Comparison of ENCODE assay signal across 1 cellular context in genomic region chr16:30649725-30650368, GRCh38.
TF ChIP-seq lines count a peak whose summit lies in the region.

No MANE protein-coding gene starts in this region.

TF ChIP-seq in K562, 482 proteins besides CTCF, POLR2A, EP300 and RAD21 (continued from another document and continues in another):
- TF ChIP-seq MCM7 (IDR thresholded peaks at IDR 0.05) = no peak
- TF ChIP-seq ZNF764 (CRISPR knock-in tag; IDR thresholded peaks at IDR 0.05; ENCODE audit: low read depth) = no peak
- TF ChIP-seq BRF1 (IDR thresholded peaks at IDR 0.05; ENCODE audit: borderline replicate concordance, extremely low read depth, insufficient read length) = no peak
- TF ChIP-seq BRD4 (IDR thresholded peaks at IDR 0.05) = peak; percentile 95
- no peak for TF ChIP-seq NFIX (CRISPR knock-in tag; IDR thresholded peaks at IDR 0.05; ENCODE audit: low read depth)
- TF ChIP-seq, protein P1, sequence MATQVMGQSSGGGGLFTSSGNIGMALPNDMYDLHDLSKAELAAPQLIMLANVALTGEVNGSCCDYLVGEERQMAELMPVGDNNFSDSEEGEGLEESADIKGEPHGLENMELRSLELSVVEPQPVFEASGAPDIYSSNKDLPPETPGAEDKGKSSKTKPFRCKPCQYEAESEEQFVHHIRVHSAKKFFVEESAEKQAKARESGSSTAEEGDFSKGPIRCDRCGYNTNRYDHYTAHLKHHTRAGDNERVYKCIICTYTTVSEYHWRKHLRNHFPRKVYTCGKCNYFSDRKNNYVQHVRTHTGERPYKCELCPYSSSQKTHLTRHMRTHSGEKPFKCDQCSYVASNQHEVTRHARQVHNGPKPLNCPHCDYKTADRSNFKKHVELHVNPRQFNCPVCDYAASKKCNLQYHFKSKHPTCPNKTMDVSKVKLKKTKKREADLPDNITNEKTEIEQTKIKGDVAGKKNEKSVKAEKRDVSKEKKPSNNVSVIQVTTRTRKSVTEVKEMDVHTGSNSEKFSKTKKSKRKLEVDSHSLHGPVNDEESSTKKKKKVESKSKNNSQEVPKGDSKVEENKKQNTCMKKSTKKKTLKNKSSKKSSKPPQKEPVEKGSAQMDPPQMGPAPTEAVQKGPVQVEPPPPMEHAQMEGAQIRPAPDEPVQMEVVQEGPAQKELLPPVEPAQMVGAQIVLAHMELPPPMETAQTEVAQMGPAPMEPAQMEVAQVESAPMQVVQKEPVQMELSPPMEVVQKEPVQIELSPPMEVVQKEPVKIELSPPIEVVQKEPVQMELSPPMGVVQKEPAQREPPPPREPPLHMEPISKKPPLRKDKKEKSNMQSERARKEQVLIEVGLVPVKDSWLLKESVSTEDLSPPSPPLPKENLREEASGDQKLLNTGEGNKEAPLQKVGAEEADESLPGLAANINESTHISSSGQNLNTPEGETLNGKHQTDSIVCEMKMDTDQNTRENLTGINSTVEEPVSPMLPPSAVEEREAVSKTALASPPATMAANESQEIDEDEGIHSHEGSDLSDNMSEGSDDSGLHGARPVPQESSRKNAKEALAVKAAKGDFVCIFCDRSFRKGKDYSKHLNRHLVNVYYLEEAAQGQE (CRISPR knock-in tag; IDR thresholded peaks at IDR 0.05; ENCODE audit: low read depth) = no peak
- TF ChIP-seq YBX1 (IDR thresholded peaks at IDR 0.05) = no peak
- TF ChIP-seq, protein P2, sequence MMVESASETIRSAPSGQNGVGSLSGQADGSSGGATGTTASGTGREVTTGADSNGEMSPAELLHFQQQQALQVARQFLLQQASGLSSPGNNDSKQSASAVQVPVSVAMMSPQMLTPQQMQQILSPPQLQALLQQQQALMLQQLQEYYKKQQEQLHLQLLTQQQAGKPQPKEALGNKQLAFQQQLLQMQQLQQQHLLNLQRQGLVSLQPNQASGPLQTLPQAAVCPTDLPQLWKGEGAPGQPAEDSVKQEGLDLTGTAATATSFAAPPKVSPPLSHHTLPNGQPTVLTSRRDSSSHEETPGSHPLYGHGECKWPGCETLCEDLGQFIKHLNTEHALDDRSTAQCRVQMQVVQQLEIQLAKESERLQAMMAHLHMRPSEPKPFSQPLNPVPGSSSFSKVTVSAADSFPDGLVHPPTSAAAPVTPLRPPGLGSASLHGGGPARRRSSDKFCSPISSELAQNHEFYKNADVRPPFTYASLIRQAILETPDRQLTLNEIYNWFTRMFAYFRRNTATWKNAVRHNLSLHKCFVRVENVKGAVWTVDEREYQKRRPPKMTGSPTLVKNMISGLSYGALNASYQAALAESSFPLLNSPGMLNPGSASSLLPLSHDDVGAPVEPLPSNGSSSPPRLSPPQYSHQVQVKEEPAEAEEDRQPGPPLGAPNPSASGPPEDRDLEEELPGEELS (CRISPR knock-in tag; IDR thresholded peaks at IDR 0.05; ENCODE audit: borderline replicate concordance) = no peak
- no peak for TF ChIP-seq RUNX1 (IDR thresholded peaks at IDR 0.05; ENCODE audit: low read depth)
- TF ChIP-seq THRAP3 (IDR thresholded peaks at IDR 0.05; ENCODE audit: borderline replicate concordance) = peak; percentile 100
- no peak for TF ChIP-seq KLF6 (CRISPR knock-in tag; IDR thresholded peaks at IDR 0.05; ENCODE audit: borderline replicate concordance)
- TF ChIP-seq HLTF (IDR thresholded peaks at IDR 0.05) = no peak
- TF ChIP-seq TEAD2 (tag; IDR thresholded peaks at IDR 0.05) = no peak
- TF ChIP-seq, protein P3, sequence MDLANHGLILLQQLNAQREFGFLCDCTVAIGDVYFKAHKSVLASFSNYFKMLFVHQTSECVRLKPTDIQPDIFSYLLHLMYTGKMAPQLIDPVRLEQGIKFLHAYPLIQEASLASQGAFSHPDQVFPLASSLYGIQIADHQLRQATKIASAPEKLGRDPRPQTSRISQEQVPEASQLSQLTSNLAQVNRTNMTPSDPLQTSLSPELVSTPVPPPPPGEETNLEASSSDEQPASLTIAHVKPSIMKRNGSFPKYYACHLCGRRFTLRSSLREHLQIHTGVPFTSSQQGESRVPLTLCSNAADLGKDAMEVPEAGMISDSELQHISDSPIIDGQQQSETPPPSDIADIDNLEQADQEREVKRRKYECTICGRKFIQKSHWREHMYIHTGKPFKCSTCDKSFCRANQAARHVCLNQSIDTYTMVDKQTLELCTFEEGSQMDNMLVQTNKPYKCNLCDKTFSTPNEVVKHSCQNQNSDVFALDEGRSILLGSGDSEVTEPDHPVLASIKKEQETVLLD (IDR thresholded peaks at IDR 0.05) = no peak
- TF ChIP-seq CXXC5 (CRISPR knock-in tag; IDR thresholded peaks at IDR 0.05) = no peak
- TF ChIP-seq DMBX1 (CRISPR knock-in tag; IDR thresholded peaks at IDR 0.05; ENCODE audit: borderline replicate concordance) = no peak
- TF ChIP-seq, protein P4, sequence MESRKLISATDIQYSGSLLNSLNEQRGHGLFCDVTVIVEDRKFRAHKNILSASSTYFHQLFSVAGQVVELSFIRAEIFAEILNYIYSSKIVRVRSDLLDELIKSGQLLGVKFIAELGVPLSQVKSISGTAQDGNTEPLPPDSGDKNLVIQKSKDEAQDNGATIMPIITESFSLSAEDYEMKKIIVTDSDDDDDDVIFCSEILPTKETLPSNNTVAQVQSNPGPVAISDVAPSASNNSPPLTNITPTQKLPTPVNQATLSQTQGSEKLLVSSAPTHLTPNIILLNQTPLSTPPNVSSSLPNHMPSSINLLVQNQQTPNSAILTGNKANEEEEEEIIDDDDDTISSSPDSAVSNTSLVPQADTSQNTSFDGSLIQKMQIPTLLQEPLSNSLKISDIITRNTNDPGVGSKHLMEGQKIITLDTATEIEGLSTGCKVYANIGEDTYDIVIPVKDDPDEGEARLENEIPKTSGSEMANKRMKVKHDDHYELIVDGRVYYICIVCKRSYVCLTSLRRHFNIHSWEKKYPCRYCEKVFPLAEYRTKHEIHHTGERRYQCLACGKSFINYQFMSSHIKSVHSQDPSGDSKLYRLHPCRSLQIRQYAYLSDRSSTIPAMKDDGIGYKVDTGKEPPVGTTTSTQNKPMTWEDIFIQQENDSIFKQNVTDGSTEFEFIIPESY (CRISPR knock-in tag; IDR thresholded peaks at IDR 0.05) = peak; percentile 95
- TF ChIP-seq MCM3 (IDR thresholded peaks at IDR 0.05) = no peak
- TF ChIP-seq TCF7L2 (IDR thresholded peaks at IDR 0.05; ENCODE audit: low read depth, low read length) = no peak
- TF ChIP-seq, protein P5, sequence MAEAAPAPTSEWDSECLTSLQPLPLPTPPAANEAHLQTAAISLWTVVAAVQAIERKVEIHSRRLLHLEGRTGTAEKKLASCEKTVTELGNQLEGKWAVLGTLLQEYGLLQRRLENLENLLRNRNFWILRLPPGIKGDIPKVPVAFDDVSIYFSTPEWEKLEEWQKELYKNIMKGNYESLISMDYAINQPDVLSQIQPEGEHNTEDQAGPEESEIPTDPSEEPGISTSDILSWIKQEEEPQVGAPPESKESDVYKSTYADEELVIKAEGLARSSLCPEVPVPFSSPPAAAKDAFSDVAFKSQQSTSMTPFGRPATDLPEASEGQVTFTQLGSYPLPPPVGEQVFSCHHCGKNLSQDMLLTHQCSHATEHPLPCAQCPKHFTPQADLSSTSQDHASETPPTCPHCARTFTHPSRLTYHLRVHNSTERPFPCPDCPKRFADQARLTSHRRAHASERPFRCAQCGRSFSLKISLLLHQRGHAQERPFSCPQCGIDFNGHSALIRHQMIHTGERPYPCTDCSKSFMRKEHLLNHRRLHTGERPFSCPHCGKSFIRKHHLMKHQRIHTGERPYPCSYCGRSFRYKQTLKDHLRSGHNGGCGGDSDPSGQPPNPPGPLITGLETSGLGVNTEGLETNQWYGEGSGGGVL (CRISPR knock-in tag; IDR thresholded peaks at IDR 0.05) = no peak
- no peak for TF ChIP-seq CBFA2T2 (conservative IDR thresholded peaks at IDR 0.05)
- no peak for TF ChIP-seq TARDBP (IDR thresholded peaks at IDR 0.05)
- no peak for TF ChIP-seq ZBTB12 (CRISPR knock-in tag; IDR thresholded peaks at IDR 0.05)
- 0 out of 2 replicates have a peak, but pooled peaks have one; percentile 40 for TF ChIP-seq ZBTB17 (CRISPR knock-in tag; IDR thresholded peaks at IDR 0.05)
- TF ChIP-seq TRIM25 (IDR thresholded peaks at IDR 0.05; ENCODE audit: borderline replicate concordance) = no peak
- TF ChIP-seq MEF2D (tag; conservative IDR thresholded peaks at IDR 0.05; ENCODE audit: low read depth) = no peak
- no peak for TF ChIP-seq CBX1 (IDR thresholded peaks at IDR 0.05; ENCODE audit: low read depth)
- no peak for TF ChIP-seq ZNF780A (CRISPR knock-in tag; IDR thresholded peaks at IDR 0.05)
- TF ChIP-seq NUFIP1 (IDR thresholded peaks at IDR 0.05; ENCODE audit: partially characterized antibody) = no peak
- no peak; the same call in 1 of the 2 replicates for TF ChIP-seq HOMEZ (CRISPR knock-in tag; IDR thresholded peaks at IDR 0.05)
- TF ChIP-seq SAP30 (IDR thresholded peaks at IDR 0.05; ENCODE audit: borderline replicate concordance, insufficient read depth, low read depth, low read length, poor library complexity, severe bottlenecking) = no peak
- TF ChIP-seq KLF1 (tag; IDR thresholded peaks at IDR 0.05) = 0 out of 2 replicates have a peak, but pooled peaks have one; percentile 39
- no peak for TF ChIP-seq CBX2 (IDR thresholded peaks at IDR 0.05; ENCODE audit: insufficient read depth, low read length, poor library complexity, severe bottlenecking)
- no peak for TF ChIP-seq CCNT2 (IDR thresholded peaks at IDR 0.05; ENCODE audit: borderline replicate concordance, extremely low read depth, insufficient read length, low read depth, low read length)
- TF ChIP-seq E2F3 (CRISPR knock-in tag; IDR thresholded peaks at IDR 0.05) = no peak
- TF ChIP-seq ZFX (CRISPR knock-in tag; IDR thresholded peaks at IDR 0.05) = peak; percentile 39
- no peak for TF ChIP-seq SRSF1 (IDR thresholded peaks at IDR 0.05; ENCODE audit: low read depth, low read length)
- no peak for TF ChIP-seq HBP1 (CRISPR knock-in tag; IDR thresholded peaks at IDR 0.05)
- no peak for TF ChIP-seq MYC (IDR thresholded peaks at IDR 0.05; ENCODE audit: low read depth, low read length)
- TF ChIP-seq MYC (CRISPR knock-in tag; IDR thresholded peaks at IDR 0.05; ENCODE audit: borderline replicate concordance, low read depth) = no peak
- TF ChIP-seq NEUROD1 (IDR thresholded peaks at IDR 0.05; ENCODE audit: borderline replicate concordance, low read depth, low read length, partially characterized antibody) = no peak
- TF ChIP-seq ARNT (IDR thresholded peaks at IDR 0.05) = no peak
- TF ChIP-seq NR3C1 (CRISPR knock-in tag; IDR thresholded peaks at IDR 0.05) = no peak
- TF ChIP-seq MLLT1 (IDR thresholded peaks at IDR 0.05) = peak in 1 of 2 experiments; percentile 99; a peak in 2 of 4 replicates
- TF ChIP-seq PRMT5 (CRISPR knock-in tag; IDR thresholded peaks at IDR 0.05) = no peak
